13 cellular contexts compared by ENCODE assay signal in the genomic region with DNA sequence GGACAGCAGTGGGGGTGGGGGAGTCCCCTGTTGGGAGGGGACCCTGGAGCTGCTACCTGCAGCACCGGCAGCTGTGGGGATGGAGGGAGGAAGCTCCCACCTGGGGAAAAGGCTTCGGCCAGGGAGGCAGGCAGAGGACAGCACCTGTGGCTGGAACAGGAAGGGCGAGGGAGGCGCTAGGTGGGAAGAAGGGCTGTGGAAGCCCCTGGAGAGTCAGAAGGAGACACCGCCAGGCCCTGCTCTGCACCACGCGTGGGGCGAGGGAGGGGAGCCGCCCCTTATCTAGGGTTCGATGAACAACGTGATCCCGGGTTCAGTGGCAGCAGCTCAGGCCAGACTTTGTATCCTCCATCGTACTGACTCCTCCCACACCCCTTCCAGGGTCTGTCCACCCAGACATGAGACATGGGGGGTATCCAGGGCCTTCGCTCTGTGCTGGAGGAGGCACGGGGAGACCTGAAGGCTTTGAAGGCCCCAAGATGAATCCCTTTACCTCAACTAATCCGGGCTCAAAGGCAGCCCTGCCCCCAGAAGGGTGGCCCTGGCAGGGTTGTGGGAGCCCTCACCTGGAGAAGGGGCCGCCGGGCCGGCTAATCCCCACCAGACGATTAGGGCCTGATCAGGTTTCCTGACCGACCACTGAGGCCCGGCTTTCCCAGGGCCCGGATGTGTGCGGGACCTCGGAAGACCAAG.
"Had no signal": no experiment of that assay in that cellular context is flagged by ENCODE, and none has a peak within 500 bp of the region (broad histone marks: within the 10 kb centered on the region; RNA-seq: fewer than 3 reads in every experiment).

No MANE protein-coding gene starts in this region.

- H3K27ac Mint-ChIP-seq: activated CD4-positive, alpha-beta T cell treated with anti-CD3 and anti-CD28 coated beads, Interleukin-2, amount 10 ng/mL, durations not matched to agents 24 days and 14 days; activated naive CD8-positive, alpha-beta T cell treated with anti-CD3 and anti-CD28 coated beads, Interleukin-2, amount 50 U/mL, for 24 hours; mesothelial cell of epicardium; stimulated activated naive B cell treated with anti-CD40 and anti-IgM and Interleukin-4, amounts not matched to agents 10 μg/mL and 1 μg/mL and 100 μg/mL, for 72 hours; type B pancreatic cell had no signal

- H3K9me3 Mint-ChIP-seq: activated CD4-positive, alpha-beta T cell treated with anti-CD3 and anti-CD28 coated beads, Interleukin-2, amount 10 ng/mL, durations not matched to agents 24 days and 14 days; activated naive CD8-positive, alpha-beta T cell treated with anti-CD3 and anti-CD28 coated beads, Interleukin-2, amount 50 U/mL, for 24 hours; mesothelial cell of epicardium; stimulated activated naive B cell treated with anti-CD40 and anti-IgM and Interleukin-4, amounts not matched to agents 10 μg/mL and 1 μg/mL and 100 μg/mL, for 72 hours; type B pancreatic cell had no signal

- ATAC-seq: activated naive CD8-positive, alpha-beta T cell treated with anti-CD3 and anti-CD28 coated beads, Interleukin-2, amount 50 U/mL, for 24 hours; stimulated activated naive B cell treated with anti-CD40 and anti-IgM and Interleukin-4, amounts not matched to agents 10 μg/mL and 1 μg/mL and 100 μg/mL, for 72 hours had no signal

- H3K4me1 Mint-ChIP-seq: activated CD4-positive, alpha-beta T cell treated with anti-CD3 and anti-CD28 coated beads, Interleukin-2, amount 10 ng/mL, durations not matched to agents 24 days and 14 days; activated naive CD8-positive, alpha-beta T cell treated with anti-CD3 and anti-CD28 coated beads, Interleukin-2, amount 50 U/mL, for 24 hours had no signal

- H3K4me3 Mint-ChIP-seq: activated CD4-positive, alpha-beta T cell treated with anti-CD3 and anti-CD28 coated beads, Interleukin-2, amount 10 ng/mL, durations not matched to agents 24 days and 14 days; activated naive CD8-positive, alpha-beta T cell treated with anti-CD3 and anti-CD28 coated beads, Interleukin-2, amount 50 U/mL, for 24 hours; mesothelial cell of epicardium; stimulated activated naive B cell treated with anti-CD40 and anti-IgM and Interleukin-4, amounts not matched to agents 10 μg/mL and 1 μg/mL and 100 μg/mL, for 72 hours; type B pancreatic cell had no signal

- FAIRE-seq: astrocyte, colon, islet of Langerhans had no signal

- DNase-seq: activated CD4-positive, alpha-beta T cell treated with anti-CD3 and anti-CD28 coated beads, Interleukin-2, amount 10 ng/mL, durations not matched to agents 24 days and 14 days; activated CD8-positive, alpha-beta memory T cell treated with anti-CD3 and anti-CD28 coated beads for 24 hours; activated gamma-delta T cell; activated naive CD8-positive, alpha-beta T cell treated with anti-CD3 and anti-CD28 coated beads, Interleukin-2, amount 50 U/mL, for 24 hours; foreskin melanocyte; stimulated activated CD4-positive, alpha-beta T cell treated with anti-CD3 and anti-CD28 coated beads, Interleukin-1b, Interleukin-23, amount 100 ng/mL, for 48 hours; stimulated activated naive B cell treated with anti-CD40 and anti-IgM and Interleukin-4, amounts not matched to agents 10 μg/mL and 1 μg/mL and 100 μg/mL, for 72 hours; T-helper 1 cell had no signal

- H3K27me3 Mint-ChIP-seq: activated CD4-positive, alpha-beta T cell treated with anti-CD3 and anti-CD28 coated beads, Interleukin-2, amount 10 ng/mL, durations not matched to agents 24 days and 14 days; activated naive CD8-positive, alpha-beta T cell treated with anti-CD3 and anti-CD28 coated beads, Interleukin-2, amount 50 U/mL, for 24 hours had no signal
